8 cellular contexts compared by ENCODE assay signal in genomic region chr22:20019661-20020532, GRCh38. TPM values are rescaled to one million over a fixed set of nuclear protein-coding genes. Genes with fewer than 3 reads are reported as not detected.
DNase-seq lines count a peak whose midpoint lies in the region; ATAC-seq and TF ChIP-seq lines count a peak whose summit lies in the region.

No MANE protein-coding gene starts in this region.

- H3K9me3 Mint-ChIP-seq in osteocyte (ENCODE audit: unreplicated experiment): no peaks in the 10 kb centered on the region

- no peaks in the 10 kb centered on the region for H3K9me3 ChIP-seq in OCI-LY7 (ENCODE audit: low read length)

- H3K27ac ChIP-seq in C4-2B: peak overlapping the region; percentile 82
- H3K27ac ChIP-seq in OCI-LY7 (ENCODE audit: low read depth, low read length, poor library complexity, severe bottlenecking): no peak overlapping the region

- no peaks in the 10 kb centered on the region for H4K20me1 ChIP-seq in OCI-LY7 (ENCODE audit: insufficient read depth, low read length)

- peak overlapping the region; percentile 58; the same call in 1 of the 2 replicates for H2AFZ ChIP-seq in OCI-LY7 (ENCODE audit: low read length)

- BruUV-seq in OCI-LY7 (replicated peaks; lab: Mats Ljungman, UMichigan): no TSS peak

- POLR2A ChIA-PET in OCI-LY7 (lab: Charles Lee): interaction anchor here (0.6 to 1.1 kb wide), 2 partner anchors 53 to 300 kb away, joined by 3 to 5 read pairs; partner anchors contain the start of gene DGCR6L

- intact Hi-C loops in OCI-LY7 (cut with micrococcal nuclease; ENCODE audit: unreplicated experiment) (loop anchor here (2.0 kb wide), 1 partner anchor 61 kb away; the partner anchor contains the start of gene DGCR8), left colon (cut with DNase I, micrococcal nuclease) (loop anchor here in 1 of 2 donors (10.0 kb wide), 1 partner anchor 55 kb away; no protein-coding TSS in a partner anchor)

- TF ChIP-seq CTCF in C4-2B (conservative IDR thresholded peaks at IDR 0.05) (no peak), OCI-LY7 (conservative IDR thresholded peaks at IDR 0.05; ENCODE audit: low read length) (no peak), epithelial cell of esophagus (IDR thresholded peaks at IDR 0.05; ENCODE audit: insufficient read depth, low read depth, low read length, missing control alignments) (no peak), osteocyte (IDR thresholded peaks at IDR 0.05) (no peak)

- H3K4me3 ChIP-seq in OCI-LY7 (ENCODE audit: low read depth, low read length, poor library complexity, severe bottlenecking): peak overlapping the region; percentile 83
- peak overlapping the region; percentile 64 for H3K4me3 ChIP-seq in epithelial cell of esophagus (ENCODE audit: low read length)

- peak overlapping the region; percentile 96 for H3K4me2 ChIP-seq in OCI-LY7 (ENCODE audit: low read length)

- H3K9me2 ChIP-seq in OCI-LY7 (ENCODE audit: insufficient read depth, low read length): no peaks in the 10 kb centered on the region

- H3K79me2 ChIP-seq in OCI-LY7 (ENCODE audit: insufficient read depth, low read depth, low read length): no peaks in the 10 kb centered on the region

- peaks cover 33% of the 10 kb centered on the region for H3K4me1 ChIP-seq in OCI-LY7 (ENCODE audit: insufficient read depth, low read length, poor library complexity, severe bottlenecking)

- no peaks in the 10 kb centered on the region for H3K36me3 Mint-ChIP-seq in osteocyte (ENCODE audit: unreplicated experiment)

- CTCF ChIA-PET in OCI-LY7 (lab: Charles Lee; ENCODE audit: unreplicated experiment): interaction anchor here (0.5 to 0.7 kb wide), 4 partner anchors 21 to 183 kb away, joined by 3 to 10 read pairs (median 6); no protein-coding TSS in a partner anchor

- peaks cover 27% of the 10 kb centered on the region for H3K4me1 Mint-ChIP-seq in osteocyte (ENCODE audit: unreplicated experiment)

- no peak overlapping the region for H3K27ac Mint-ChIP-seq in osteocyte (ENCODE audit: unreplicated experiment)

- ATAC-seq in GM21619 (IDR thresholded peaks at IDR 0.05; ENCODE audit: unreplicated experiment) (no peak), left colon (no peak)

- DNase-seq in OCI-LY7 (ENCODE audit: low spot score): no peak
- no peak for DNase-seq in epithelial cell of esophagus (ENCODE audit: low read depth)
- DNase-seq in osteocyte (ENCODE audit: extremely low spot score, unreplicated experiment): no peak
- no peak for DNase-seq in central memory CD4-positive, alpha-beta T cell
- DNase-seq in left colon: no peak
- DNase-seq in Ammon's horn (ENCODE audit: low spot score): no peak

- peak overlapping the region; percentile 70 for H3K4me3 Mint-ChIP-seq in osteocyte (ENCODE audit: unreplicated experiment)

- H3K36me3 ChIP-seq in OCI-LY7 (ENCODE audit: insufficient read depth, low read length): no peaks in the 10 kb centered on the region

- H3K27me3 Mint-ChIP-seq in osteocyte (ENCODE audit: unreplicated experiment): peaks cover 17% of the 10 kb centered on the region

RNA-seq across cellular contexts. Expression of gene TANGO2, which starts 1.0 kb away (rescaled TPM):
- total RNA-seq in OCI-LY7 (2014; rRNA removed; shearing (Covaris generic)): 12.3 and 18.3 TPM in 2 replicates
- 23.3 and 25.0 TPM in 2 replicates for total RNA-seq in OCI-LY7 (2022)
- total RNA-seq in osteocyte: 24.9 and 28.1 TPM in 2 replicates
- 10 to 100 TPM; 28.7 to 29.9 TPM for total RNA-seq in left colon

RNA-seq across cellular contexts. Expression of gene ARVCF, which starts 3.3 kb away (rescaled TPM):
- total RNA-seq in OCI-LY7 (2014; rRNA removed; shearing (Covaris generic)): 1.8 and 2.9 TPM in 2 replicates
- 3.8 and 3.9 TPM in 2 replicates for total RNA-seq in OCI-LY7 (2022)
- 26.5 and 29.3 TPM in 2 replicates for total RNA-seq in osteocyte
- 10 to 100 TPM; 12.2 to 13.0 TPM for total RNA-seq in left colon
